In the genomic region with DNA sequence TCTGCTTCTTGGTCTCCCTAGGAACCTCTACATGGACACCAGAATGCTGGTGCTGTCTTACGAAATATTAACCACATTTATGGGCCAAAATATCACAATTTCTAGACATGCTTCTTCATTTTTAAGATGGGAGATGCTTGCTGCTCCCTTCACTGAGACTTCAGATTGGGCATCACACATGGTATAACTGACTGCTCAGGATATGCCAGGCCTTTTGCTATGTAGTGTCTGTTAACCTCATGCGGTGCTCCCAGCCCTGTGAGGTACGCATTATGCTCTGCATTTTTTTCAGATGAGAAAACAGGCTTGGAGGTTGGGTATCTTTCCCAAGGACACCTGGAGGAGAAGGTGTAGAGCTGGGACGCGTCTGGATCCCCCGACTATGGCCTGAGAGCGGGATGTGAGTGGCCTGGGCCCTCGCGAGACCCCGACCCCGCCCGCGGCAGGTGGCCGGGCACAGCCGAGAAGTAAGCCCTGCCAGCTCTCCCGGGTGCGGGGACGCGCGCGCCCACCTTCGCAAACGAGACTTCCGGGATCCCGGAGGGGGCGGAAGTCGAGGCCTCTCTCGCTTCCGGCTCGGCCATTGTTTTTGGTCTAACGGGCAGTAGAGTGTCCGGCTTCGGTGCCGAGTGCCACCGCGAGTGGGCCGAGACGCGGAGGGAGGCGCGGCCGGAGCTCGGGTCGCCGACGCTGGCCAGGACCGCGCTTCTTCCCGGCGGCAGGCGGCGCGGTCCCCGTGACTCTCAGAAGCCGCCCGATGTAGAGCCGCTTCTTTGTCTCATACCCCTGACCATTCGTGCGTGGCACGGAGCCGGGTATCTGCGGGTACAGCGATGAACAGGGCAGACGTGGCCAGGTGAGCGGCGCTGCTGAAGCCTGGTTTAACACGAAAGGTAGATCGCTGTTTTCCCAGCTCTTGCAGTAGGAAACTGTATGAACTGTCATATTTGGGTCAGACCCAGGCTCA, we compare ENCODE assay signal across 1 cellular context.
TF ChIP-seq lines count a peak whose summit lies in the region.

ZKSCAN7 (plus strand) TSS at position 568 of the 967 bp plus-strand sequence. CDS start 1,855 bp downstream, outside the sequence.

TF ChIP-seq in HepG2, 621 proteins besides CTCF, POLR2A, EP300 and RAD21 (continued from another document and continues in another):
- TF ChIP-seq GRHL1 (CRISPR knock-in tag; conservative IDR thresholded peaks at IDR 0.05) (no peak), ZBTB37 (CRISPR knock-in tag; IDR thresholded peaks at IDR 0.05) (no peak), ZNF160 (CRISPR knock-in tag; IDR thresholded peaks at IDR 0.05) (no peak), ZMYM4 (CRISPR knock-in tag; IDR thresholded peaks at IDR 0.05) (peak; percentile 66), HCFC1 (IDR thresholded peaks at IDR 0.05; ENCODE audit: low read depth, low read length) (no peak), KLF11 (CRISPR knock-in tag; IDR thresholded peaks at IDR 0.05) (no peak), RFX1 (IDR thresholded peaks at IDR 0.05) (no peak), HIVEP1 (CRISPR knock-in tag; IDR thresholded peaks at IDR 0.05) (no peak), NCOA5 (CRISPR knock-in tag; IDR thresholded peaks at IDR 0.05) (no peak), MYNN (CRISPR knock-in tag; IDR thresholded peaks at IDR 0.05; ENCODE audit: low read depth) (no peak), ZNF441 (CRISPR knock-in tag; IDR thresholded peaks at IDR 0.05; ENCODE audit: borderline replicate concordance) (no peak), ZC3H13 (CRISPR knock-in tag; IDR thresholded peaks at IDR 0.05) (peak; percentile 48; the same call in 1 of the 2 replicates), ERF (CRISPR knock-in tag; IDR thresholded peaks at IDR 0.05) (peak; percentile 53; the same call in 1 of the 2 replicates), SOX6 (IDR thresholded peaks at IDR 0.05) (no peak), SOX6 (CRISPR knock-in tag; IDR thresholded peaks at IDR 0.05) (peak; percentile 27; the same call in 1 of the 2 replicates), POGZ (CRISPR knock-in tag; IDR thresholded peaks at IDR 0.05) (peak; percentile 73), HNF4A (CRISPR knock-in tag; IDR thresholded peaks at IDR 0.05) (no peak), DRAP1 (CRISPR knock-in tag; IDR thresholded peaks at IDR 0.05) (no peak), SP5 (CRISPR knock-in tag; IDR thresholded peaks at IDR 0.05; ENCODE audit: borderline replicate concordance, low read depth) (no peak), ZNF816 (CRISPR knock-in tag; IDR thresholded peaks at IDR 0.05; ENCODE audit: borderline replicate concordance) (0 out of 2 replicates have a peak, but pooled peaks have one; percentile 39), NCOR1 (IDR thresholded peaks at IDR 0.05; ENCODE audit: borderline replicate concordance, low read length) (no peak), ZNF205 (CRISPR knock-in tag; IDR thresholded peaks at IDR 0.05) (no peak), SETDB1 (CRISPR knock-in tag; IDR thresholded peaks at IDR 0.05; ENCODE audit: borderline replicate concordance) (peak; percentile 8; the same call in 1 of the 2 replicates), AGO2 (optimal IDR thresholded peaks at IDR 0.05; ENCODE audit: low read depth, low read length) (no peak), E2F2 (CRISPR knock-in tag; IDR thresholded peaks at IDR 0.05; ENCODE audit: borderline replicate concordance) (no peak), NFKBIZ (CRISPR knock-in tag; IDR thresholded peaks at IDR 0.05) (no peak), ZNF577 (CRISPR knock-in tag; IDR thresholded peaks at IDR 0.05; ENCODE audit: borderline replicate concordance, low read depth) (no peak), ZNF382 (CRISPR knock-in tag; IDR thresholded peaks at IDR 0.05; ENCODE audit: borderline replicate concordance) (no peak), ZNF740 (CRISPR knock-in tag; IDR thresholded peaks at IDR 0.05) (no peak), SNRNP70 (IDR thresholded peaks at IDR 0.05; ENCODE audit: low read depth, low read length) (no peak), MXD1 (CRISPR knock-in tag; IDR thresholded peaks at IDR 0.05) (peak; percentile 57; the same call in 1 of the 2 replicates), NPAS2 (CRISPR knock-in tag; IDR thresholded peaks at IDR 0.05; ENCODE audit: borderline replicate concordance) (no peak), MIER3 (CRISPR knock-in tag; IDR thresholded peaks at IDR 0.05; ENCODE audit: borderline replicate concordance) (no peak), ZFP36 (IDR thresholded peaks at IDR 0.05; ENCODE audit: borderline replicate concordance, low read depth, low read length, partially characterized antibody) (no peak), CBX1 (IDR thresholded peaks at IDR 0.05; ENCODE audit: low read depth) (no peak), CCAR2 (optimal IDR thresholded peaks at IDR 0.05; ENCODE audit: low read depth, low read length) (no peak), ZC3H4 (CRISPR knock-in tag; IDR thresholded peaks at IDR 0.05; ENCODE audit: borderline replicate concordance) (no peak), ZNF605 (CRISPR knock-in tag; IDR thresholded peaks at IDR 0.05) (peak; percentile 46; the same call in 1 of the 2 replicates), ZSCAN20 (CRISPR knock-in tag; IDR thresholded peaks at IDR 0.05; ENCODE audit: borderline replicate concordance) (no peak), CBX5 (CRISPR knock-in tag; IDR thresholded peaks at IDR 0.05; ENCODE audit: borderline replicate concordance) (0 out of 2 replicates have a peak, but pooled peaks have one; percentile 51), ZBTB20 (CRISPR knock-in tag; IDR thresholded peaks at IDR 0.05; ENCODE audit: borderline replicate concordance, low read depth) (no peak), GATA4 (IDR thresholded peaks at IDR 0.05; ENCODE audit: borderline replicate concordance, low read depth) (no peak), ZNF747 (CRISPR knock-in tag; IDR thresholded peaks at IDR 0.05; ENCODE audit: borderline replicate concordance) (no peak), ZNF180 (CRISPR knock-in tag; IDR thresholded peaks at IDR 0.05; ENCODE audit: borderline replicate concordance, low read depth) (no peak)
- TF ChIP-seq, protein P1, sequence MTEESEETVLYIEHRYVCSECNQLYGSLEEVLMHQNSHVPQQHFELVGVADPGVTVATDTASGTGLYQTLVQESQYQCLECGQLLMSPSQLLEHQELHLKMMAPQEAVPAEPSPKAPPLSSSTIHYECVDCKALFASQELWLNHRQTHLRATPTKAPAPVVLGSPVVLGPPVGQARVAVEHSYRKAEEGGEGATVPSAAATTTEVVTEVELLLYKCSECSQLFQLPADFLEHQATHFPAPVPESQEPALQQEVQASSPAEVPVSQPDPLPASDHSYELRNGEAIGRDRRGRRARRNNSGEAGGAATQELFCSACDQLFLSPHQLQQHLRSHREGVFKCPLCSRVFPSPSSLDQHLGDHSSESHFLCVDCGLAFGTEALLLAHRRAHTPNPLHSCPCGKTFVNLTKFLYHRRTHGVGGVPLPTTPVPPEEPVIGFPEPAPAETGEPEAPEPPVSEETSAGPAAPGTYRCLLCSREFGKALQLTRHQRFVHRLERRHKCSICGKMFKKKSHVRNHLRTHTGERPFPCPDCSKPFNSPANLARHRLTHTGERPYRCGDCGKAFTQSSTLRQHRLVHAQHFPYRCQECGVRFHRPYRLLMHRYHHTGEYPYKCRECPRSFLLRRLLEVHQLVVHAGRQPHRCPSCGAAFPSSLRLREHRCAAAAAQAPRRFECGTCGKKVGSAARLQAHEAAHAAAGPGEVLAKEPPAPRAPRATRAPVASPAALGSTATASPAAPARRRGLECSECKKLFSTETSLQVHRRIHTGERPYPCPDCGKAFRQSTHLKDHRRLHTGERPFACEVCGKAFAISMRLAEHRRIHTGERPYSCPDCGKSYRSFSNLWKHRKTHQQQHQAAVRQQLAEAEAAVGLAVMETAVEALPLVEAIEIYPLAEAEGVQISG (CRISPR knock-in tag; IDR thresholded peaks at IDR 0.05): peak; percentile 92
- TF ChIP-seq, protein P2, sequence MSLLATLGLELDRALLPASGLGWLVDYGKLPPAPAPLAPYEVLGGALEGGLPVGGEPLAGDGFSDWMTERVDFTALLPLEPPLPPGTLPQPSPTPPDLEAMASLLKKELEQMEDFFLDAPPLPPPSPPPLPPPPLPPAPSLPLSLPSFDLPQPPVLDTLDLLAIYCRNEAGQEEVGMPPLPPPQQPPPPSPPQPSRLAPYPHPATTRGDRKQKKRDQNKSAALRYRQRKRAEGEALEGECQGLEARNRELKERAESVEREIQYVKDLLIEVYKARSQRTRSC (CRISPR knock-in tag; IDR thresholded peaks at IDR 0.05; ENCODE audit: low read depth): no peak
- TF ChIP-seq, protein P3, sequence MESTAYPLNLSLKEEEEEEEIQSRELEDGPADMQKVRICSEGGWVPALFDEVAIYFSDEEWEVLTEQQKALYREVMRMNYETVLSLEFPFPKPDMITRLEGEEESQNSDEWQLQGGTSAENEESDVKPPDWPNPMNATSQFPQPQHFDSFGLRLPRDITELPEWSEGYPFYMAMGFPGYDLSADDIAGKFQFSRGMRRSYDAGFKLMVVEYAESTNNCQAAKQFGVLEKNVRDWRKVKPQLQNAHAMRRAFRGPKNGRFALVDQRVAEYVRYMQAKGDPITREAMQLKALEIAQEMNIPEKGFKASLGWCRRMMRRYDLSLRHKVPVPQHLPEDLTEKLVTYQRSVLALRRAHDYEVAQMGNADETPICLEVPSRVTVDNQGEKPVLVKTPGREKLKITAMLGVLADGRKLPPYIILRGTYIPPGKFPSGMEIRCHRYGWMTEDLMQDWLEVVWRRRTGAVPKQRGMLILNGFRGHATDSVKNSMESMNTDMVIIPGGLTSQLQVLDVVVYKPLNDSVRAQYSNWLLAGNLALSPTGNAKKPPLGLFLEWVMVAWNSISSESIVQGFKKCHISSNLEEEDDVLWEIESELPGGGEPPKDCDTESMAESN (CRISPR knock-in tag; conservative IDR thresholded peaks at IDR 0.05): no peak
- TF ChIP-seq, protein P4, sequence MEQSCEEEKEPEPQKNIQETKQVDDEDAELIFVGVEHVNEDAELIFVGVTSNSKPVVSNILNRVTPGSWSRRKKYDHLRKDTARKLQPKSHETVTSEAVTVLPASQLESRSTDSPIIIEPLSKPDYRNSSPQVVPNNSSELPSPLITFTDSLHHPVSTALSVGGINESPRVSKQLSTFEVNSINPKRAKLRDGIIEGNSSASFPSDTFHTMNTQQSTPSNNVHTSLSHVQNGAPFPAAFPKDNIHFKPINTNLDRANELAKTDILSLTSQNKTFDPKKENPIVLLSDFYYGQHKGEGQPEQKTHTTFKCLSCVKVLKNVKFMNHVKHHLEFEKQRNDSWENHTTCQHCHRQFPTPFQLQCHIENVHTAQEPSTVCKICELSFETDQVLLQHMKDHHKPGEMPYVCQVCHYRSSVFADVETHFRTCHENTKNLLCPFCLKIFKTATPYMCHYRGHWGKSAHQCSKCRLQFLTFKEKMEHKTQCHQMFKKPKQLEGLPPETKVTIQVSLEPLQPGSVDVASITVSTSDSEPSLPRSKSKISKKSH (CRISPR knock-in tag; IDR thresholded peaks at IDR 0.05; ENCODE audit: borderline replicate concordance): no peak
